Comparison of ENCODE assay signal across 1 cellular context in the genomic region with DNA sequence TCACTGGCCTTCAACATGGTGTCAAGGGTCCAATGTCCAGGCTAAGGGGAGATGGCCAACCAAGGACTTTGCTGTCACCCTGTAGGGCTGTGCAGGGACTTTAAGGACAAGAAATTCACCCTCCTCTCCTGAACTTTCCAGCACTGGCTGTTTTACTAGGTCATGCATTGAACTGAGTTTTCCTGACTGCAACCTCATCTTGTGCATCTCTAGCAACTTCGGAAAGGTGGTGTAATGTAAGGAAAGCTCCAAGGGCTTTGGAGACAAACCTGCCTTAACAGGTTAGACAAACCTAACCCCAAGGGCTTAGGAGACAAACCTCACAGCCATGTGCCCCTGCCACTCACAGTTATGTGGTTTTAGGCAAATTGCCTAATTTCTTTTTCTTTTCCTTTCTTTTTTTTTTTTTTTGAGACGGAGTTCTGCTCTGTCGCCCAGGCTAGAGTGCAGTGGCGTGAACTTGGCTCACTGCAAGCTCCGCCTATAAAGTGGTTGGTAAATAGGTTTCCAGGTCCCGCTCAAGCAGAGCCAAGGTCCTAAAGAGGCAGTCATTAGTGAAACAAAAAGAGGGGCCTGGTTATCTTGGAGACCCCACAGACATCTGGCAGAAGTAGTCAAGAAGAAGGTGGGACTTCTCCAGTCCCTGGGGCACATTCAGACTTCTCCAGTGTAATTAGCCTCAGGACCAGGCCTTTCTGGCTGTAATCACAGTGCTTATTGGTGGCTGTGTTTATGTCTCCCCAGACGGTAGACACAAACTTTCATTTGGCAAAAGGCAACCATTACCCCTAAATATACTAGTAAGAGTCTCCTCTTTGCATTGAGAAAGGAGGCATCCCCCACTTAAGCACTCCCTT.
A peak's percentile ranks its signal among the peaks of the same experiment; 100 is the strongest.
TF ChIP-seq lines count a peak whose summit lies in the region.

No MANE protein-coding gene starts in this region.

TF ChIP-seq in GM12878, 131 proteins besides CTCF, POLR2A, EP300 and RAD21 (continued from another document):
- TF ChIP-seq, protein P1, sequence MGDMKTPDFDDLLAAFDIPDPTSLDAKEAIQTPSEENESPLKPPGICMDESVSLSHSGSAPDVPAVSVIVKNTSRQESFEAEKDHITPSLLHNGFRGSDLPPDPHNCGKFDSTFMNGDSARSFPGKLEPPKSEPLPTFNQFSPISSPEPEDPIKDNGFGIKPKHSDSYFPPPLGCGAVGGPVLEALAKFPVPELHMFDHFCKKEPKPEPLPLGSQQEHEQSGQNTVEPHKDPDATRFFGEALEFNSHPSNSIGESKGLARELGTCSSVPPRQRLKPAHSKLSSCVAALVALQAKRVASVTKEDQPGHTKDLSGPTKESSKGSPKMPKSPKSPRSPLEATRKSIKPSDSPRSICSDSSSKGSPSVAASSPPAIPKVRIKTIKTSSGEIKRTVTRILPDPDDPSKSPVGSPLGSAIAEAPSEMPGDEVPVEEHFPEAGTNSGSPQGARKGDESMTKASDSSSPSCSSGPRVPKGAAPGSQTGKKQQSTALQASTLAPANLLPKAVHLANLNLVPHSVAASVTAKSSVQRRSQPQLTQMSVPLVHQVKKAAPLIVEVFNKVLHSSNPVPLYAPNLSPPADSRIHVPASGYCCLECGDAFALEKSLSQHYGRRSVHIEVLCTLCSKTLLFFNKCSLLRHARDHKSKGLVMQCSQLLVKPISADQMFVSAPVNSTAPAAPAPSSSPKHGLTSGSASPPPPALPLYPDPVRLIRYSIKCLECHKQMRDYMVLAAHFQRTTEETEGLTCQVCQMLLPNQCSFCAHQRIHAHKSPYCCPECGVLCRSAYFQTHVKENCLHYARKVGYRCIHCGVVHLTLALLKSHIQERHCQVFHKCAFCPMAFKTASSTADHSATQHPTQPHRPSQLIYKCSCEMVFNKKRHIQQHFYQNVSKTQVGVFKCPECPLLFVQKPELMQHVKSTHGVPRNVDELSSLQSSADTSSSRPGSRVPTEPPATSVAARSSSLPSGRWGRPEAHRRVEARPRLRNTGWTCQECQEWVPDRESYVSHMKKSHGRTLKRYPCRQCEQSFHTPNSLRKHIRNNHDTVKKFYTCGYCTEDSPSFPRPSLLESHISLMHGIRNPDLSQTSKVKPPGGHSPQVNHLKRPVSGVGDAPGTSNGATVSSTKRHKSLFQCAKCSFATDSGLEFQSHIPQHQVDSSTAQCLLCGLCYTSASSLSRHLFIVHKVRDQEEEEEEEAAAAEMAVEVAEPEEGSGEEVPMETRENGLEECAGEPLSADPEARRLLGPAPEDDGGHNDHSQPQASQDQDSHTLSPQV (IDR thresholded peaks at IDR 0.05): no peak
- TF ChIP-seq ZNF217 (IDR thresholded peaks at IDR 0.05): no peak
- TF ChIP-seq, protein P2, sequence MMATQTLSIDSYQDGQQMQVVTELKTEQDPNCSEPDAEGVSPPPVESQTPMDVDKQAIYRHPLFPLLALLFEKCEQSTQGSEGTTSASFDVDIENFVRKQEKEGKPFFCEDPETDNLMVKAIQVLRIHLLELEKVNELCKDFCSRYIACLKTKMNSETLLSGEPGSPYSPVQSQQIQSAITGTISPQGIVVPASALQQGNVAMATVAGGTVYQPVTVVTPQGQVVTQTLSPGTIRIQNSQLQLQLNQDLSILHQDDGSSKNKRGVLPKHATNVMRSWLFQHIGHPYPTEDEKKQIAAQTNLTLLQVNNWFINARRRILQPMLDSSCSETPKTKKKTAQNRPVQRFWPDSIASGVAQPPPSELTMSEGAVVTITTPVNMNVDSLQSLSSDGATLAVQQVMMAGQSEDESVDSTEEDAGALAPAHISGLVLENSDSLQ (IDR thresholded peaks at IDR 0.05): peak; percentile 95
- 0 out of 2 replicates have a peak, but pooled peaks have one; percentile 30 for TF ChIP-seq EED (IDR thresholded peaks at IDR 0.05; ENCODE audit: low read depth)
- TF ChIP-seq CBFB (IDR thresholded peaks at IDR 0.05; ENCODE audit: low read depth): no peak
- TF ChIP-seq NFYA (IDR thresholded peaks at IDR 0.05; ENCODE audit: borderline replicate concordance, low read depth, low read length): no peak
- TF ChIP-seq, protein P3, sequence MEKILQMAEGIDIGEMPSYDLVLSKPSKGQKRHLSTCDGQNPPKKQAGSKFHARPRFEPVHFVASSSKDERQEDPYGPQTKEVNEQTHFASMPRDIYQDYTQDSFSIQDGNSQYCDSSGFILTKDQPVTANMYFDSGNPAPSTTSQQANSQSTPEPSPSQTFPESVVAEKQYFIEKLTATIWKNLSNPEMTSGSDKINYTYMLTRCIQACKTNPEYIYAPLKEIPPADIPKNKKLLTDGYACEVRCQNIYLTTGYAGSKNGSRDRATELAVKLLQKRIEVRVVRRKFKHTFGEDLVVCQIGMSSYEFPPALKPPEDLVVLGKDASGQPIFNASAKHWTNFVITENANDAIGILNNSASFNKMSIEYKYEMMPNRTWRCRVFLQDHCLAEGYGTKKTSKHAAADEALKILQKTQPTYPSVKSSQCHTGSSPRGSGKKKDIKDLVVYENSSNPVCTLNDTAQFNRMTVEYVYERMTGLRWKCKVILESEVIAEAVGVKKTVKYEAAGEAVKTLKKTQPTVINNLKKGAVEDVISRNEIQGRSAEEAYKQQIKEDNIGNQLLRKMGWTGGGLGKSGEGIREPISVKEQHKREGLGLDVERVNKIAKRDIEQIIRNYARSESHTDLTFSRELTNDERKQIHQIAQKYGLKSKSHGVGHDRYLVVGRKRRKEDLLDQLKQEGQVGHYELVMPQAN (conservative IDR thresholded peaks at IDR 0.05): no peak
- no peak for TF ChIP-seq NFIC (IDR thresholded peaks at IDR 0.05; ENCODE audit: low read depth, low read length)
- no peak for TF ChIP-seq NFXL1 (IDR thresholded peaks at IDR 0.05; ENCODE audit: borderline replicate concordance)
- no peak for TF ChIP-seq ZNF207 (IDR thresholded peaks at IDR 0.05; ENCODE audit: borderline replicate concordance)
- TF ChIP-seq RFX5 (IDR thresholded peaks at IDR 0.05; ENCODE audit: low read depth, low read length): no peak
- no peak for TF ChIP-seq ETV6 (conservative IDR thresholded peaks at IDR 0.05 in 1 of 2, IDR thresholded peaks at IDR 0.05 in 1 of 2; ENCODE audit: borderline replicate concordance in 1 of 2, low read depth in 1 of 2)
- TF ChIP-seq, protein P4, sequence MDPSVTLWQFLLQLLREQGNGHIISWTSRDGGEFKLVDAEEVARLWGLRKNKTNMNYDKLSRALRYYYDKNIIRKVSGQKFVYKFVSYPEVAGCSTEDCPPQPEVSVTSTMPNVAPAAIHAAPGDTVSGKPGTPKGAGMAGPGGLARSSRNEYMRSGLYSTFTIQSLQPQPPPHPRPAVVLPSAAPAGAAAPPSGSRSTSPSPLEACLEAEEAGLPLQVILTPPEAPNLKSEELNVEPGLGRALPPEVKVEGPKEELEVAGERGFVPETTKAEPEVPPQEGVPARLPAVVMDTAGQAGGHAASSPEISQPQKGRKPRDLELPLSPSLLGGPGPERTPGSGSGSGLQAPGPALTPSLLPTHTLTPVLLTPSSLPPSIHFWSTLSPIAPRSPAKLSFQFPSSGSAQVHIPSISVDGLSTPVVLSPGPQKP (IDR thresholded peaks at IDR 0.05; ENCODE audit: low read depth, low read length): no peak
- TF ChIP-seq, protein P5, sequence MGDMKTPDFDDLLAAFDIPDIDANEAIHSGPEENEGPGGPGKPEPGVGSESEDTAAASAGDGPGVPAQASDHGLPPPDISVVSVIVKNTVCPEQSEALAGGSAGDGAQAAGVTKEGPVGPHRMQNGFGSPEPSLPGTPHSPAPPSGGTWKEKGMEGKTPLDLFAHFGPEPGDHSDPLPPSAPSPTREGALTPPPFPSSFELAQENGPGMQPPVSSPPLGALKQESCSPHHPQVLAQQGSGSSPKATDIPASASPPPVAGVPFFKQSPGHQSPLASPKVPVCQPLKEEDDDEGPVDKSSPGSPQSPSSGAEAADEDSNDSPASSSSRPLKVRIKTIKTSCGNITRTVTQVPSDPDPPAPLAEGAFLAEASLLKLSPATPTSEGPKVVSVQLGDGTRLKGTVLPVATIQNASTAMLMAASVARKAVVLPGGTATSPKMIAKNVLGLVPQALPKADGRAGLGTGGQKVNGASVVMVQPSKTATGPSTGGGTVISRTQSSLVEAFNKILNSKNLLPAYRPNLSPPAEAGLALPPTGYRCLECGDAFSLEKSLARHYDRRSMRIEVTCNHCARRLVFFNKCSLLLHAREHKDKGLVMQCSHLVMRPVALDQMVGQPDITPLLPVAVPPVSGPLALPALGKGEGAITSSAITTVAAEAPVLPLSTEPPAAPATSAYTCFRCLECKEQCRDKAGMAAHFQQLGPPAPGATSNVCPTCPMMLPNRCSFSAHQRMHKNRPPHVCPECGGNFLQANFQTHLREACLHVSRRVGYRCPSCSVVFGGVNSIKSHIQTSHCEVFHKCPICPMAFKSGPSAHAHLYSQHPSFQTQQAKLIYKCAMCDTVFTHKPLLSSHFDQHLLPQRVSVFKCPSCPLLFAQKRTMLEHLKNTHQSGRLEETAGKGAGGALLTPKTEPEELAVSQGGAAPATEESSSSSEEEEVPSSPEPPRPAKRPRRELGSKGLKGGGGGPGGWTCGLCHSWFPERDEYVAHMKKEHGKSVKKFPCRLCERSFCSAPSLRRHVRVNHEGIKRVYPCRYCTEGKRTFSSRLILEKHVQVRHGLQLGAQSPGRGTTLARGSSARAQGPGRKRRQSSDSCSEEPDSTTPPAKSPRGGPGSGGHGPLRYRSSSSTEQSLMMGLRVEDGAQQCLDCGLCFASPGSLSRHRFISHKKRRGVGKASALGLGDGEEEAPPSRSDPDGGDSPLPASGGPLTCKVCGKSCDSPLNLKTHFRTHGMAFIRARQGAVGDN (IDR thresholded peaks at IDR 0.05): no peak
- no peak for TF ChIP-seq SUPT20H (IDR thresholded peaks at IDR 0.05; ENCODE audit: borderline replicate concordance, control insufficient read depth, low read depth, low read length)
- TF ChIP-seq TCF7 (IDR thresholded peaks at IDR 0.05; ENCODE audit: borderline replicate concordance): no peak
- no peak for TF ChIP-seq PML (IDR thresholded peaks at IDR 0.05; ENCODE audit: low read length)
- no peak for TF ChIP-seq ZBED1 (IDR thresholded peaks at IDR 0.05; ENCODE audit: borderline replicate concordance)
- TF ChIP-seq, protein P6, sequence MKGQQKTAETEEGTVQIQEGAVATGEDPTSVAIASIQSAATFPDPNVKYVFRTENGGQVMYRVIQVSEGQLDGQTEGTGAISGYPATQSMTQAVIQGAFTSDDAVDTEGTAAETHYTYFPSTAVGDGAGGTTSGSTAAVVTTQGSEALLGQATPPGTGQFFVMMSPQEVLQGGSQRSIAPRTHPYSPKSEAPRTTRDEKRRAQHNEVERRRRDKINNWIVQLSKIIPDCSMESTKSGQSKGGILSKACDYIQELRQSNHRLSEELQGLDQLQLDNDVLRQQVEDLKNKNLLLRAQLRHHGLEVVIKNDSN (IDR thresholded peaks at IDR 0.05; ENCODE audit: borderline replicate concordance, extremely low read length, insufficient read depth, low read depth, low read length): no peak
- no peak for TF ChIP-seq RELA (IDR thresholded peaks at IDR 0.05; ENCODE audit: borderline replicate concordance, partially characterized antibody)
- TF ChIP-seq ZNF622 (IDR thresholded peaks at IDR 0.05): no peak
- no peak for TF ChIP-seq LARP7 (IDR thresholded peaks at IDR 0.05)
- TF ChIP-seq HDAC2 (IDR thresholded peaks at IDR 0.05): no peak
- TF ChIP-seq ATF7 (IDR thresholded peaks at IDR 0.05; ENCODE audit: low read depth): 0 out of 2 replicates have a peak, but pooled peaks have one; percentile 18
- TF ChIP-seq, protein P7, sequence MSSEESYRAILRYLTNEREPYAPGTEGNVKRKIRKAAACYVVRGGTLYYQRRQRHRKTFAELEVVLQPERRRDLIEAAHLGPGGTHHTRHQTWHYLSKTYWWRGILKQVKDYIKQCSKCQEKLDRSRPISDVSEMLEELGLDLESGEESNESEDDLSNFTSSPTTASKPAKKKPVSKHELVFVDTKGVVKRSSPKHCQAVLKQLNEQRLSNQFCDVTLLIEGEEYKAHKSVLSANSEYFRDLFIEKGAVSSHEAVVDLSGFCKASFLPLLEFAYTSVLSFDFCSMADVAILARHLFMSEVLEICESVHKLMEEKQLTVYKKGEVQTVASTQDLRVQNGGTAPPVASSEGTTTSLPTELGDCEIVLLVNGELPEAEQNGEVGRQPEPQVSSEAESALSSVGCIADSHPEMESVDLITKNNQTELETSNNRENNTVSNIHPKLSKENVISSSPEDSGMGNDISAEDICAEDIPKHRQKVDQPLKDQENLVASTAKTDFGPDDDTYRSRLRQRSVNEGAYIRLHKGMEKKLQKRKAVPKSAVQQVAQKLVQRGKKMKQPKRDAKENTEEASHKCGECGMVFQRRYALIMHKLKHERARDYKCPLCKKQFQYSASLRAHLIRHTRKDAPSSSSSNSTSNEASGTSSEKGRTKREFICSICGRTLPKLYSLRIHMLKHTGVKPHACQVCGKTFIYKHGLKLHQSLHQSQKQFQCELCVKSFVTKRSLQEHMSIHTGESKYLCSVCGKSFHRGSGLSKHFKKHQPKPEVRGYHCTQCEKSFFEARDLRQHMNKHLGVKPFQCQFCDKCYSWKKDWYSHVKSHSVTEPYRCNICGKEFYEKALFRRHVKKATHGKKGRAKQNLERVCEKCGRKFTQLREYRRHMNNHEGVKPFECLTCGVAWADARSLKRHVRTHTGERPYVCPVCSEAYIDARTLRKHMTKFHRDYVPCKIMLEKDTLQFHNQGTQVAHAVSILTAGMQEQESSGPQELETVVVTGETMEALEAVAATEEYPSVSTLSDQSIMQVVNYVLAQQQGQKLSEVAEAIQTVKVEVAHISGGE (CRISPR knock-in tag; IDR thresholded peaks at IDR 0.05): no peak
- no peak for TF ChIP-seq FOXM1 (IDR thresholded peaks at IDR 0.05; ENCODE audit: low read depth, low read length)
- TF ChIP-seq BRCA1 (IDR thresholded peaks at IDR 0.05; ENCODE audit: low read depth, low read length): no peak
- no peak for TF ChIP-seq CBX3 (IDR thresholded peaks at IDR 0.05; ENCODE audit: borderline replicate concordance, low read depth)
- TF ChIP-seq SIN3A (IDR thresholded peaks at IDR 0.05; ENCODE audit: low read depth, low read length): no peak
- TF ChIP-seq WRNIP1 (IDR thresholded peaks at IDR 0.05; ENCODE audit: borderline replicate concordance, low read depth, low read length): no peak
- no peak for TF ChIP-seq STAT1 (conservative IDR thresholded peaks at IDR 0.05)
- TF ChIP-seq KAT2A (conservative IDR thresholded peaks at IDR 0.05; ENCODE audit: control insufficient read depth, low read depth, low read length): no peak
- TF ChIP-seq RUNX3 (IDR thresholded peaks at IDR 0.05; ENCODE audit: low read length): peak; percentile 73
TF ChIP-seq in GM12878: peak in this region for 13.
